Comparison of ENCODE assay signal across 26 cellular contexts in genomic region chr7:155680124-155680523, GRCh38. TPM values are rescaled to one million over a fixed set of nuclear protein-coding genes. Genes with fewer than 3 reads are reported as not detected.
DNase-seq lines count a peak whose midpoint lies in the region; ATAC-seq, FAIRE-seq and TF ChIP-seq lines count a peak whose summit lies in the region.
"Had no signal": no experiment of that assay in that cellular context is flagged by ENCODE, and none has a peak within 500 bp of the region (broad histone marks: within the 10 kb centered on the region; RNA-seq: fewer than 3 reads in every experiment).

No MANE protein-coding gene starts in this region.

- peaks cover 3% of the 10 kb centered on the region for H3K27me3 Mint-ChIP-seq in endothelial cell (ENCODE audit: unreplicated experiment)
- H3K27me3 Mint-ChIP-seq: CD4-positive, alpha-beta memory T cell had no signal

- H3K14ac ChIP-seq in trophoblast cell (ENCODE audit: low read length): no peak overlapping the region

- H2AFZ ChIP-seq in SK-N-SH (ENCODE audit: low read depth) (no peak overlapping the region), K562 (ENCODE audit: low read depth, low read length) (no peak overlapping the region), trophoblast cell (ENCODE audit: insufficient read depth, low read length, poor library complexity) (no peak overlapping the region)

- H3K79me1 ChIP-seq in trophoblast cell (ENCODE audit: low read length): no peaks in the 10 kb centered on the region

- H4K20me1 ChIP-seq in SK-N-SH (ENCODE audit: insufficient read depth) (peaks cover 10% of the 10 kb centered on the region), K562 (replicated peaks; ENCODE audit: control insufficient read depth, insufficient read depth, low read length) (peaks cover 32% of the 10 kb centered on the region)

- H3K36me3 Mint-ChIP-seq in endothelial cell (ENCODE audit: low read depth, unreplicated experiment): peaks cover 16% of the 10 kb centered on the region

- no peak overlapping the region for H3K9ac ChIP-seq in HUES48 (ENCODE audit: low read depth, low read length)
- H3K9ac ChIP-seq in SK-N-SH: no peak overlapping the region
- H3K9ac ChIP-seq in K562 (ENCODE audit: insufficient read depth in 1 of 2, low read depth in 2 of 2, low read length in 2 of 2): no peak overlapping the region
- peak overlapping the region; percentile 77 for H3K9ac ChIP-seq in trophoblast cell (ENCODE audit: low read length)
- H3K9ac ChIP-seq: BLaER1 treated with 17β-estradiol and CSF1 and Interleukin-3, amounts not matched to agents 10 nM and 100 nM had no signal

- in situ Hi-C loops in K562 (cut with MboI): no loop called here

- no peak overlapping the region for H4K12ac ChIP-seq in trophoblast cell (ENCODE audit: low read depth, low read length)

- peaks cover 6% of the 10 kb centered on the region for H3K9me1 ChIP-seq in K562 (ENCODE audit: control insufficient read depth, insufficient read depth, low read length)

- H3K79me2 ChIP-seq in SK-N-SH (ENCODE audit: insufficient read depth) (peaks cover 82% of the 10 kb centered on the region), K562 (ENCODE audit: control insufficient read depth, insufficient read depth, low read length) (peaks cover 82% of the 10 kb centered on the region), trophoblast cell (ENCODE audit: control insufficient read depth, insufficient read depth, low read length, poor library complexity) (no peaks in the 10 kb centered on the region)

- no peak overlapping the region for H4K91ac ChIP-seq in trophoblast cell (ENCODE audit: low read depth, low read length)

- no peaks in the 10 kb centered on the region for H3K9me2 ChIP-seq in SK-N-SH

- peaks cover 52% of the 10 kb centered on the region for H3K36me3 ChIP-seq in HUES48 (ENCODE audit: control insufficient read depth, insufficient read depth, low read length)
- H3K36me3 ChIP-seq in SK-N-SH (replicated peaks in 1 of 2; ENCODE audit: control insufficient read depth in 1 of 2, insufficient read depth in 2 of 2, low read length in 1 of 2): peaks cover 42 to 80% of the 10 kb centered on the region in 2 experiments
- peaks cover 79% of the 10 kb centered on the region for H3K36me3 ChIP-seq in K562 (ENCODE audit: control insufficient read depth, insufficient read depth, low read length)
- H3K36me3 ChIP-seq in trophoblast cell (ENCODE audit: control insufficient read depth in 1 of 2, insufficient read depth in 2 of 2, low read length in 2 of 2): peaks cover 2 to 15% of the 10 kb centered on the region in 2 experiments

- TF ChIP-seq RAD21 in SK-N-SH (IDR thresholded peaks at IDR 0.05; ENCODE audit: low read length) (no peak), K562 (CRISPR knock-in tag; conservative IDR thresholded peaks at IDR 0.05 in 1 of 2, IDR thresholded peaks at IDR 0.05 in 1 of 2) (no peak)

- no peak overlapping the region for H2BK12ac ChIP-seq in trophoblast cell (ENCODE audit: low read length)

- FAIRE-seq in K562 (lab: Jason Lieb, UNC): no peak
- FAIRE-seq: A549, HepG2 had no signal

- no peak overlapping the region for H2BK120ac ChIP-seq in trophoblast cell (ENCODE audit: insufficient read depth, low read length, poor library complexity)

- intact Hi-C loops in K562 (cut with micrococcal nuclease): no loop called here

- CTCF ChIA-PET in SK-N-SH (lab: Yijun Ruan, JAX) (interaction anchor here (1.1 to 2.2 kb wide), 4 partner anchors 23 to 147 kb away, joined by 3 to 8 read pairs (median 4); no protein-coding TSS in a partner anchor), K562 (lab: Yijun Ruan, JAX; ENCODE audit: low intra/inter-chr PET ratio) (no interaction called here)

- H3K4me2 ChIP-seq in SK-N-SH (no peak overlapping the region), K562 (ENCODE audit: insufficient read depth, low read length) (no peak overlapping the region), trophoblast cell (ENCODE audit: low read length) (no peak overlapping the region)
- H3K4me2 ChIP-seq: A549; BLaER1 treated with 17β-estradiol and CSF1 and Interleukin-3, amounts not matched to agents 10 nM and 100 nM had no signal

- H3K4ac ChIP-seq in trophoblast cell (ENCODE audit: low read depth, low read length): no peak overlapping the region

- H3K18ac ChIP-seq in trophoblast cell (ENCODE audit: low read length): no peak overlapping the region

- H3K27ac ChIP-seq in HUES48 (ENCODE audit: low read depth, low read length) (peak overlapping the region; percentile 36), SK-N-SH (ENCODE audit: low read depth in 2 of 2, low read length in 1 of 2) (no peak overlapping the region; a peak in 1 of 4 replicates), K562 (ENCODE audit: extremely low read depth, low read depth, low read length) (peak overlapping the region; percentile 14; the same call in 1 of the 3 replicates), trophoblast cell (ENCODE audit: low read depth, low read length) (no peak overlapping the region)
- H3K27ac ChIP-seq: A549; BLaER1 treated with 17β-estradiol and CSF1 and Interleukin-3, amounts not matched to agents 10 nM and 100 nM had no signal

- H3K4me1 Mint-ChIP-seq in endothelial cell (ENCODE audit: unreplicated experiment): peaks cover 12% of the 10 kb centered on the region

- H3K23ac ChIP-seq in trophoblast cell (ENCODE audit: low read length): no peak overlapping the region

- 89% methylated on average over 3 of the region's 3 CpGs for WGBS in SK-N-SH (ENCODE audit: low lambda C conversion rate)
- 79% methylated on average over 3 of the region's 3 CpGs for WGBS in K562 (ENCODE audit: insufficient coverage, low coverage, missing lambda C conversion rate)
- no CpG with 5 or more reads among the region's 3 CpGs for WGBS in trophoblast cell (ENCODE audit: extremely low coverage, insufficient coverage, insufficient read length)

- H3F3A ChIP-seq in SK-N-SH (replicated peaks; ENCODE audit: insufficient read depth): no peaks in the 10 kb centered on the region

- no peak overlapping the region for H3K27ac Mint-ChIP-seq in endothelial cell (ENCODE audit: unreplicated experiment)

- H3K4me3 ChIP-seq in HUES48 (ENCODE audit: low read depth, low read length): no peak overlapping the region
- no peak overlapping the region for H3K4me3 ChIP-seq in SK-N-SH (ENCODE audit: low read depth in 2 of 2, low read length in 1 of 2)
- no peak overlapping the region for H3K4me3 ChIP-seq in K562
- H3K4me3 ChIP-seq in trophoblast cell (ENCODE audit: low read depth, low read length): no peak overlapping the region
- H3K4me3 ChIP-seq: A549; BLaER1 treated with 17β-estradiol and CSF1 and Interleukin-3, amounts not matched to agents 10 nM and 100 nM had no signal

- no peak for TF ChIP-seq POLR2A in K562 (conservative IDR thresholded peaks at IDR 0.05)

- H2BK5ac ChIP-seq in trophoblast cell (ENCODE audit: low read depth, low read length, poor library complexity): no peak overlapping the region

- H3K9me3 Mint-ChIP-seq in endothelial cell (ENCODE audit: unreplicated experiment): no peaks in the 10 kb centered on the region
- H3K9me3 Mint-ChIP-seq: CD4-positive, alpha-beta memory T cell had no signal

- H3K9me3 ChIP-seq in HUES48 (ENCODE audit: control insufficient read depth, insufficient read depth, low read length) (no peaks in the 10 kb centered on the region), SK-N-SH (no peaks in the 10 kb centered on the region), K562 (replicated peaks; ENCODE audit: control insufficient read depth, insufficient read depth, low read depth, low read length) (no peaks in the 10 kb centered on the region), trophoblast cell (ENCODE audit: insufficient read depth, low read depth, low read length) (no peaks in the 10 kb centered on the region)
- H3K9me3 ChIP-seq: A549, Caco-2 had no signal

- no peak overlapping the region for H2AK5ac ChIP-seq in trophoblast cell (ENCODE audit: low read length)

- POLR2A ChIA-PET in SK-N-SH (lab: Yijun Ruan, JAX): no interaction called here
- POLR2A ChIA-PET in K562 (lab: Yijun Ruan, JAX): interaction anchor here (0.9 to 1.7 kb wide), 4 partner anchors 8 to 30 kb away, joined by 4 to 6 read pairs (median 5); no protein-coding TSS in a partner anchor

- ATAC-seq in K562 (no peak; the same call in 2 of the 3 replicates), HG03045 (IDR thresholded peaks at IDR 0.05; ENCODE audit: unreplicated experiment) (no peak), GM18868 (IDR thresholded peaks at IDR 0.05; ENCODE audit: unreplicated experiment) (no peak)
- ATAC-seq: A549, HepG2, PC-3 had no signal

- TF ChIP-seq EP300 in SK-N-SH (IDR thresholded peaks at IDR 0.05; ENCODE audit: borderline replicate concordance in 1 of 2, low read depth in 1 of 2, low read length in 1 of 2): peak in 1 of 2 experiments; percentile 74; a peak in 1 of 4 replicates
- no peak for TF ChIP-seq EP300 in K562 (IDR thresholded peaks at IDR 0.05; ENCODE audit: low read length)

- no TSS peak for BruUV-seq in K562 (replicated peaks; lab: Mats Ljungman, UMichigan)

- H3K4me1 ChIP-seq in HUES48 (ENCODE audit: control insufficient read depth, insufficient read depth, low read length) (peaks cover 33% of the 10 kb centered on the region), SK-N-SH (ENCODE audit: control insufficient read depth in 1 of 2, insufficient read depth in 2 of 2, low read depth in 1 of 2, low read length in 1 of 2) (peaks cover 5 to 12% of the 10 kb centered on the region in 2 experiments; a peak in 3 of 4 replicates), K562 (replicated peaks in 1 of 2; ENCODE audit: control insufficient read depth in 2 of 2, insufficient read depth in 2 of 2, low read length in 2 of 2) (peaks cover 0 to 46% of the 10 kb centered on the region in 2 experiments; a peak in 4 of 5 replicates), trophoblast cell (ENCODE audit: control insufficient read depth in 1 of 2, insufficient read depth in 2 of 2, low read length in 2 of 2) (peaks cover 0 to 3% of the 10 kb centered on the region in 2 experiments)
- H3K4me1 ChIP-seq: A549, Caco-2 had no signal

- H3K4me3 Mint-ChIP-seq in endothelial cell (ENCODE audit: unreplicated experiment): no peak overlapping the region

- peak; percentile 44 for DNase-seq in SK-N-SH
- no peak for DNase-seq in K562 (ENCODE audit: extremely low read depth in 1 of 4, low spot score in 3 of 4)
- no peak for DNase-seq in trophoblast cell
- no peak for DNase-seq in endothelial cell (ENCODE audit: low spot score)
- DNase-seq: AML-193; Caco-2; CD4-positive, alpha-beta memory T cell; GOT3; HCEC 1CT; Kasumi-1; NCI-H1092 treated with DMSO at 0.1 percent for 48 hours; NCI-H1436; NCI-H187; NCI-H2081 treated with DMSO at 0.1 percent for 48 hours; NCI-H2171; NCI-H226; NCI-H524; NCI-H748 treated with DMSO at 0.1 percent for 48 hours; NK-92 treated with Interleukin-12 subunit alpha and Interleukin-12 subunit beta, amount 100 ng/mL, for 24 hours; PC-3 had no signal

- H4K8ac ChIP-seq in trophoblast cell (ENCODE audit: low read depth, low read length): no peak overlapping the region

- no peaks in the 10 kb centered on the region for H3K27me3 ChIP-seq in HUES48 (ENCODE audit: control insufficient read depth, insufficient read depth, low read length)
- H3K27me3 ChIP-seq in SK-N-SH (ENCODE audit: insufficient read depth): no peaks in the 10 kb centered on the region
- no peaks in the 10 kb centered on the region for H3K27me3 ChIP-seq in K562 (ENCODE audit: control insufficient read depth in 2 of 2, insufficient read depth in 2 of 2, low read length in 2 of 2)
- H3K27me3 ChIP-seq in trophoblast cell (ENCODE audit: insufficient read depth, low read length): no peaks in the 10 kb centered on the region
- H3K27me3 ChIP-seq: BLaER1 treated with 17β-estradiol and CSF1 and Interleukin-3, amounts not matched to agents 10 nM and 100 nM had no signal

- TF ChIP-seq CTCF in SK-N-SH (IDR thresholded peaks at IDR 0.05) (no peak), K562 (IDR thresholded peaks at IDR 0.05 in 2 of 3, conservative IDR thresholded peaks at IDR 0.05 in 1 of 3; ENCODE audit: insufficient read depth in 2 of 3, low read depth in 1 of 3, low read length in 3 of 3) (no peak), endothelial cell (IDR thresholded peaks at IDR 0.05; ENCODE audit: unreplicated experiment) (no peak)

RNA-seq across cellular contexts. Expression of gene RBM33, which starts 35.7 kb away (rescaled TPM):
- polyA plus RNA-seq in SK-N-SH (2012; rRNA removed) (11.8 and 13.8 TPM in 2 replicates), K562 (2011; rRNA removed) (16.1 and 17.0 TPM in 2 replicates), K562 (2014; fragmentation: Illumina TruSeq; extraction: Trizol) (23.0 and 28.7 TPM in 2 replicates), K562 (2014; fragmentation: Nextera tagmentation; extraction: Ambion mirVana) (1 to 10 TPM; 4.4 to 4.7 TPM), K562 (2014; rRNA removed) (27.3 and 31.7 TPM in 2 replicates)
- 6.8 and 7.4 TPM in 2 replicates for polyA plus RNA-seq in SK-N-SH (2012; cell fraction: cytosol; rRNA removed)
- 81.1 and 97.7 TPM in 2 replicates for polyA plus RNA-seq in SK-N-SH (2012; cell fraction: nucleus; rRNA removed)
- 115 and 326 TPM in 2 replicates for total RNA-seq in K562 (2011; cell fraction: chromatin; rRNA removed; ENCODE audit: low replicate concordance)
- total RNA-seq in K562 (2011; cell fraction: nucleolus; rRNA removed): 62.0 and 78.6 TPM in 2 replicates
- 144 and 212 TPM in 2 replicates for total RNA-seq in K562 (2011; cell fraction: nucleoplasm; rRNA removed)
- total RNA-seq in K562 (2014; rRNA removed) (29.9 and 41.8 TPM in 2 replicates), K562 (2014; rRNA removed; fragmentation: Illumina TruSeq; extraction: Trizol) (39.3 and 47.4 TPM in 2 replicates), K562 (2015; rRNA removed; fragmentation: Illumina TruSeq; extraction: Trizol) (32.8 and 33.9 TPM in 2 replicates), K562 (2021) (67.6 and 80.7 TPM in 2 replicates), endothelial cell (ENCODE audit: unreplicated experiment) (65.3 TPM)
- 11.1 and 15.9 TPM in 2 replicates for polyA plus RNA-seq in K562 (2011; cell fraction: cytosol; rRNA removed)
- polyA plus RNA-seq in K562 (2011; cell fraction: nucleus; rRNA removed): 97.0 and 123 TPM in 2 replicates
- 23.0 and 24.9 TPM in 2 replicates for polyA plus RNA-seq in K562 (2012)
- polyA minus RNA-seq in K562 (2011; rRNA and poly(A)+ RNA removed): 84.2 and 91.2 TPM in 2 replicates
- 23.9 and 28.3 TPM in 2 replicates for polyA minus RNA-seq in K562 (2011; cell fraction: cytosol; rRNA and poly(A)+ RNA removed)
- 74.0 and 74.6 TPM in 2 replicates for polyA minus RNA-seq in K562 (2011; cell fraction: nucleus; rRNA and poly(A)+ RNA removed)
- 28.0 and 29.0 TPM in 2 replicates for polyA plus RNA-seq in trophoblast cell (2013)

Comparison
In these comparisons a context has a peak if more than half of its experiments do, and no peak if none do; other contexts are left out.
1. H3K27ac ChIP-seq: peak in HUES48 (single experiment) and K562 (single experiment); none in SK-N-SH (0 of 2) and trophoblast cell (single experiment).